In the genomic region with DNA sequence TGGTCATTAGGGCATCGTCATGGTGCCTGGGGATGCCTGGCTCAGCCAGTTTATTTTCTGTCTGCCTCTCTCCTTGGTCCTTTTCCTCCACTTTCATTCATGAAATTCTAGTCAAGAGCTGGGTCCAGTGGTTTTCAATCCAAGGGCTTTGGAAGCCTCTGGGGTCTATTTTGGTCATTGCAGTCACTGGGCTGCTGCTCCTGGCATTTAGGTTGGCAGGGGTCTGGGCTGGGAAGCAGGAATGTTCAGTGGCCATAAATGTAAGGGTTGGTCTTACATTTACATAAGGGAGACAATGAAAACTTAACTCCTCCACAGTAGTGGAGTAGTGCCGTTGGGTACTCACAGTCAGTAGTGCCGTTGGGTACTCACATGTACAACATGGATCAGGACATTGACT, we compare ENCODE assay signal across 24 cellular contexts.
"Had no signal": no experiment of that assay in that cellular context is flagged by ENCODE, and none has a peak within 500 bp of the region (broad histone marks: within the 10 kb centered on the region; RNA-seq: fewer than 3 reads in every experiment).

No MANE protein-coding gene starts in this region.

- H3K9me3 ChIP-seq: left lung, transverse colon, uterus had no signal

- H3K27me3 ChIP-seq: cardiac muscle cell, hepatocyte, left lung, transverse colon, uterus had no signal

- H3K4me3 Mint-ChIP-seq: activated B cell treated with CpG ODN at 0.5 μM for 24 hours; activated CD4-positive, alpha-beta T cell treated with anti-CD3 and anti-CD28 coated beads for 36 hours; activated naive CD4-positive, alpha-beta T cell treated with anti-CD3 and anti-CD28 coated beads for 36 hours; activated T-cell treated with anti-CD3 and anti-CD28 coated beads, Interleukin-2, amount 50 U/mL, for 72 hours; dendritic cell treated with granulocyte-macrophage colony-stimulating factor and Interleukin-4, amounts not matched to agents 40 ng/mL and 50 ng/mL, for 4 days; immature natural killer cell; nephron progenitor cell had no signal

- H3K4me3 ChIP-seq: cardiac muscle cell, hepatocyte, left lung, skin epidermis, transverse colon, uterus had no signal

- H3K36me3 ChIP-seq: cardiac muscle cell, transverse colon, uterus had no signal

- H3K4me1 ChIP-seq: left lung, transverse colon, uterus had no signal

- H3K27me3 Mint-ChIP-seq: activated B cell treated with CpG ODN at 0.5 μM for 24 hours; activated CD4-positive, alpha-beta T cell treated with anti-CD3 and anti-CD28 coated beads for 36 hours; dendritic cell treated with granulocyte-macrophage colony-stimulating factor and Interleukin-4, amounts not matched to agents 40 ng/mL and 50 ng/mL, for 4 days had no signal

- H3K27ac Mint-ChIP-seq: activated B cell treated with CpG ODN at 0.5 μM for 24 hours; activated CD4-positive, alpha-beta T cell treated with anti-CD3 and anti-CD28 coated beads for 36 hours; activated naive CD4-positive, alpha-beta T cell treated with anti-CD3 and anti-CD28 coated beads for 36 hours; activated T-cell treated with anti-CD3 and anti-CD28 coated beads, Interleukin-2, amount 50 U/mL, for 72 hours; dendritic cell treated with granulocyte-macrophage colony-stimulating factor and Interleukin-4, amounts not matched to agents 40 ng/mL and 50 ng/mL, for 4 days; nephron progenitor cell had no signal

- H3K27ac ChIP-seq: cardiac muscle cell, hepatocyte, left lung, skin epidermis, transverse colon, uterus had no signal

- H3K9me3 Mint-ChIP-seq: activated B cell treated with CpG ODN at 0.5 μM for 24 hours; activated naive CD4-positive, alpha-beta T cell treated with anti-CD3 and anti-CD28 coated beads for 36 hours; activated T-cell treated with anti-CD3 and anti-CD28 coated beads, Interleukin-2, amount 50 U/mL, for 72 hours; dendritic cell treated with granulocyte-macrophage colony-stimulating factor and Interleukin-4, amounts not matched to agents 40 ng/mL and 50 ng/mL, for 4 days; immature natural killer cell; nephron progenitor cell had no signal

- DNase-seq: activated B cell treated with CpG ODN at 0.5 μM for 24 hours; activated CD4-positive, alpha-beta T cell treated with anti-CD3 and anti-CD28 coated beads for 36 hours; activated CD4-positive, alpha-beta T cell treated with anti-CD3 and anti-CD28 coated beads, Interleukin-2, amount 50 U/mL, for 48 hours; activated CD8-positive, alpha-beta memory T cell treated with anti-CD3 and anti-CD28 coated beads, Interleukin-2, amount 50 U/mL, for 48 hours; activated effector memory CD4-positive, alpha-beta T cell treated with Interleukin-2 at 50 U/mL for 16 hours; activated naive CD4-positive, alpha-beta T cell treated with anti-CD3 and anti-CD28 coated beads for 36 hours; activated T-cell treated with anti-CD3 and anti-CD28 coated beads, Interleukin-2, amount 50 U/mL, for 72 hours; effector CD4-positive, alpha-beta T cell; erythroblast; foreskin fibroblast; immature natural killer cell; left lung; mammary epithelial cell; nephron progenitor cell; nucleus accumbens; retina; stimulated activated CD4-positive, alpha-beta T cell treated with anti-CD3 and anti-CD28 coated beads, Interleukin-1b, Interleukin-23, amount 100 ng/mL, for 48 hours; T1000; transverse colon; uterus had no signal

- H2AFZ ChIP-seq: hepatocyte had no signal

- ATAC-seq: activated CD4-positive, alpha-beta T cell treated with anti-CD3 and anti-CD28 coated beads for 36 hours; activated T-cell treated with anti-CD3 and anti-CD28 coated beads, Interleukin-2, amount 50 U/mL, for 72 hours had no signal

- H3K4me1 Mint-ChIP-seq: activated CD4-positive, alpha-beta T cell treated with anti-CD3 and anti-CD28 coated beads for 36 hours had no signal

- H3K4me2 ChIP-seq: hepatocyte had no signal
